Comparison of ENCODE assay signal across 20 cellular contexts in the genomic region with DNA sequence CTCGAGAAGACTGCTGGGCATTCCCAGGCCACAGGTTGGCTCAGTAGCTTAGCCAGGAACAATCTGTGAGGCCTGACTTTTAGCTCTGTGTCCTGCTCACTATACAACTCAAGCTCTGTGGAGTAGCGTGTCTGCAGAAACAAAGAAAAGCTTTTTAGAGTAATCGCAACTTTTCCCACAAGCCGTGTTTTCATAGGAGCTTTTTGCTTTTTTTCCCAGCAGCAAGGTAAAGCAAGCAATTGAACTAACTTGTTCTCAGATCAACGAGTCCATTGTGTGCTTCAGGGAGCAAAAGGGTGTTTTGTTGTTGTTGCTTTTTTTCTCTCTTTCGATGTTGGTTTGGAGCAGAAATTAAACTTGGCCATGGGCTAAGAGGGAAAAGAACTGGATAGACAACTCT.
"Had no signal": no experiment of that assay in that cellular context is flagged by ENCODE, and none has a peak within 500 bp of the region (broad histone marks: within the 10 kb centered on the region; RNA-seq: fewer than 3 reads in every experiment).

No MANE protein-coding gene starts in this region.

- H3K36me3 Mint-ChIP-seq: natural killer cell; stimulated activated memory B cell treated with anti-CD40 and anti-IgM and Interleukin-4, amounts not matched to agents 10 μg/mL and 1 μg/mL and 100 μg/mL, for 72 hours had no signal

- H3K9me3 Mint-ChIP-seq: dendritic cell treated with granulocyte-macrophage colony-stimulating factor and Interleukin-4, amounts not matched to agents 40 ng/mL and 50 ng/mL, for 4 days; natural killer cell; neural crest cell; stimulated activated memory B cell treated with anti-CD40 and anti-IgM and Interleukin-4, amounts not matched to agents 10 μg/mL and 1 μg/mL and 100 μg/mL, for 72 hours had no signal

- H3K27ac Mint-ChIP-seq: dendritic cell treated with granulocyte-macrophage colony-stimulating factor and Interleukin-4, amounts not matched to agents 40 ng/mL and 50 ng/mL, for 4 days; natural killer cell; stimulated activated memory B cell treated with anti-CD40 and anti-IgM and Interleukin-4, amounts not matched to agents 10 μg/mL and 1 μg/mL and 100 μg/mL, for 72 hours had no signal

- H3K4me1 ChIP-seq: heart right ventricle, stomach had no signal

- H3K27ac ChIP-seq: gastrocnemius medialis, heart right ventricle, ovary, stomach, thoracic aorta had no signal

- H3K4me3 ChIP-seq: gastrocnemius medialis, heart right ventricle, mucosa of descending colon, ovary, smooth muscle cell, stomach, thoracic aorta had no signal

- H3K9me3 ChIP-seq: gastrocnemius medialis, heart right ventricle, mucosa of descending colon, ovary, stomach, thoracic aorta had no signal

- ATAC-seq: gastrocnemius medialis; heart right ventricle; left lobe of liver; mucosa of descending colon; natural killer cell; right cardiac atrium; stimulated activated memory B cell treated with anti-CD40 and anti-IgM and Interleukin-4, amounts not matched to agents 10 μg/mL and 1 μg/mL and 100 μg/mL, for 72 hours had no signal

- H3K27me3 ChIP-seq: gastrocnemius medialis, heart right ventricle, ovary, stomach had no signal

- H3K4me1 Mint-ChIP-seq: stimulated activated memory B cell treated with anti-CD40 and anti-IgM and Interleukin-4, amounts not matched to agents 10 μg/mL and 1 μg/mL and 100 μg/mL, for 72 hours had no signal

- H3K4me3 Mint-ChIP-seq: dendritic cell treated with granulocyte-macrophage colony-stimulating factor and Interleukin-4, amounts not matched to agents 40 ng/mL and 50 ng/mL, for 4 days; natural killer cell; neural crest cell; stimulated activated memory B cell treated with anti-CD40 and anti-IgM and Interleukin-4, amounts not matched to agents 10 μg/mL and 1 μg/mL and 100 μg/mL, for 72 hours had no signal

- H3K36me3 ChIP-seq: gastrocnemius medialis, heart right ventricle, ovary, stomach, thoracic aorta had no signal

- DNase-seq: cerebellar nuclear complex; gastrocnemius medialis; heart right ventricle; hypothalamus; mucosa of descending colon; natural killer cell; nucleus accumbens; ovary; right cardiac atrium; stimulated activated CD4-positive, alpha-beta T cell treated with anti-CD3 and anti-CD28 coated beads, Interleukin-4, amount 100 ng/mL, for 1 hour; stimulated activated CD8-positive, alpha-beta memory T cell treated with anti-CD3 and anti-CD28 coated beads, Interleukin-4, amount 100 ng/mL, for 48 hours; stomach; substantia nigra; trophoblast cell had no signal
